In genomic region chr5:112584781-112585180, GRCh38 we compare ENCODE assay signal across 32 cellular contexts.
"Had no signal": no experiment of that assay in that cellular context is flagged by ENCODE, and none has a peak within 500 bp of the region (broad histone marks: within the 10 kb centered on the region; RNA-seq: fewer than 3 reads in every experiment).

No MANE protein-coding gene starts in this region.

- H3K27me3 Mint-ChIP-seq: activated CD8-positive, alpha-beta T cell treated with anti-CD3 and anti-CD28 coated beads for 36 hours; activated naive CD8-positive, alpha-beta T cell treated with anti-CD3 and anti-CD28 coated beads for 36 hours had no signal

- DNase-seq: activated CD4-positive, alpha-beta T cell treated with anti-CD3 and anti-CD28 coated beads, Interleukin-2, amount 10 ng/mL, durations not matched to agents 24 days and 14 days; activated CD4-positive, alpha-beta T cell treated with anti-CD3 and anti-CD28 coated beads, Interleukin-2, amount 50 U/mL, for 4 hours; activated CD4-positive, CD25-positive, alpha-beta regulatory T cell; activated CD8-positive, alpha-beta T cell treated with anti-CD3 and anti-CD28 coated beads for 36 hours; activated effector memory CD4-positive, alpha-beta T cell treated with anti-CD3 and anti-CD28 coated beads, Interleukin-2, amount 50 U/mL, for 16 hours; activated naive CD4-positive, alpha-beta T cell; activated naive CD4-positive, alpha-beta T cell treated with anti-CD3 and anti-CD28 coated beads, Interleukin-2, amount 50 U/mL, for 16 hours; activated naive CD8-positive, alpha-beta T cell treated with anti-CD3 and anti-CD28 coated beads for 36 hours; activated T-cell treated with anti-CD3 and anti-CD28 coated beads, Interleukin-2, amount 50 U/mL, for 1 hour; activated T-cell treated with anti-CD3 and anti-CD28 coated beads, Interleukin-2, amount 50 U/mL, for 72 hours; amniotic stem cell; aorta; brain microvascular endothelial cell; Kasumi-1; KG1; MG63; MV-4-11; NCI-H1092; NCI-H1436 treated with DMSO at 0.1 percent for 48 hours; NCI-H1694 treated with DMSO at 0.1 percent for 48 hours; NCI-H2029; NCI-H345; NCI-H524 treated with DMSO at 0.1 percent for 48 hours; PC-3; Peyer's patch; Right ventricle myocardium superior; SW 1271; T-helper 1 cell; T-helper 2 cell; T-helper 9 cell had no signal

- H3K36me3 ChIP-seq: brain microvascular endothelial cell, MG63, Peyer's patch had no signal

- H3K4me1 ChIP-seq: Peyer's patch had no signal

- H3K27ac ChIP-seq: brain microvascular endothelial cell, Peyer's patch, VCaP had no signal

- H3K9me3 Mint-ChIP-seq: activated CD4-positive, alpha-beta T cell treated with anti-CD3 and anti-CD28 coated beads, Interleukin-2, amount 10 ng/mL, durations not matched to agents 24 days and 14 days; activated CD8-positive, alpha-beta T cell treated with anti-CD3 and anti-CD28 coated beads for 36 hours; activated naive CD8-positive, alpha-beta T cell treated with anti-CD3 and anti-CD28 coated beads for 36 hours; activated T-helper 17 cell treated with anti-CD3 and anti-CD28 coated beads, Interleukin-2, amount 50 U/mL, for 72 hours had no signal

- H3K27ac Mint-ChIP-seq: activated CD4-positive, alpha-beta T cell treated with anti-CD3 and anti-CD28 coated beads, Interleukin-2, amount 10 ng/mL, durations not matched to agents 24 days and 14 days; activated CD8-positive, alpha-beta T cell treated with anti-CD3 and anti-CD28 coated beads for 36 hours; activated naive CD8-positive, alpha-beta T cell treated with anti-CD3 and anti-CD28 coated beads for 36 hours; activated T-cell treated with anti-CD3 and anti-CD28 coated beads, Interleukin-2, amount 50 U/mL, for 72 hours; activated T-helper 17 cell treated with anti-CD3 and anti-CD28 coated beads, Interleukin-2, amount 50 U/mL, for 72 hours had no signal

- H3K4me3 Mint-ChIP-seq: activated CD4-positive, alpha-beta T cell treated with anti-CD3 and anti-CD28 coated beads, Interleukin-2, amount 10 ng/mL, durations not matched to agents 24 days and 14 days; activated CD8-positive, alpha-beta T cell treated with anti-CD3 and anti-CD28 coated beads for 36 hours; activated naive CD8-positive, alpha-beta T cell treated with anti-CD3 and anti-CD28 coated beads for 36 hours; activated T-cell treated with anti-CD3 and anti-CD28 coated beads, Interleukin-2, amount 50 U/mL, for 72 hours; activated T-helper 17 cell treated with anti-CD3 and anti-CD28 coated beads, Interleukin-2, amount 50 U/mL, for 72 hours had no signal

- H3K27me3 ChIP-seq: brain microvascular endothelial cell, Peyer's patch had no signal

- H3K4me3 ChIP-seq: MG63, Peyer's patch had no signal

- H3K9me3 ChIP-seq: MG63, Peyer's patch had no signal

- H3K4me1 Mint-ChIP-seq: activated CD4-positive, alpha-beta T cell treated with anti-CD3 and anti-CD28 coated beads, Interleukin-2, amount 10 ng/mL, durations not matched to agents 24 days and 14 days; activated naive CD8-positive, alpha-beta T cell treated with anti-CD3 and anti-CD28 coated beads for 36 hours; activated T-helper 17 cell treated with anti-CD3 and anti-CD28 coated beads, Interleukin-2, amount 50 U/mL, for 72 hours had no signal

- H3K36me3 Mint-ChIP-seq: activated naive CD8-positive, alpha-beta T cell treated with anti-CD3 and anti-CD28 coated beads for 36 hours had no signal

- ATAC-seq: activated CD8-positive, alpha-beta T cell treated with anti-CD3 and anti-CD28 coated beads for 36 hours; activated T-cell treated with anti-CD3 and anti-CD28 coated beads, Interleukin-2, amount 50 U/mL, for 72 hours; activated T-helper 17 cell treated with anti-CD3 and anti-CD28 coated beads, Interleukin-2, amount 50 U/mL, for 72 hours; PC-3 had no signal
